9 cellular contexts compared by ENCODE assay signal in the genomic region with DNA sequence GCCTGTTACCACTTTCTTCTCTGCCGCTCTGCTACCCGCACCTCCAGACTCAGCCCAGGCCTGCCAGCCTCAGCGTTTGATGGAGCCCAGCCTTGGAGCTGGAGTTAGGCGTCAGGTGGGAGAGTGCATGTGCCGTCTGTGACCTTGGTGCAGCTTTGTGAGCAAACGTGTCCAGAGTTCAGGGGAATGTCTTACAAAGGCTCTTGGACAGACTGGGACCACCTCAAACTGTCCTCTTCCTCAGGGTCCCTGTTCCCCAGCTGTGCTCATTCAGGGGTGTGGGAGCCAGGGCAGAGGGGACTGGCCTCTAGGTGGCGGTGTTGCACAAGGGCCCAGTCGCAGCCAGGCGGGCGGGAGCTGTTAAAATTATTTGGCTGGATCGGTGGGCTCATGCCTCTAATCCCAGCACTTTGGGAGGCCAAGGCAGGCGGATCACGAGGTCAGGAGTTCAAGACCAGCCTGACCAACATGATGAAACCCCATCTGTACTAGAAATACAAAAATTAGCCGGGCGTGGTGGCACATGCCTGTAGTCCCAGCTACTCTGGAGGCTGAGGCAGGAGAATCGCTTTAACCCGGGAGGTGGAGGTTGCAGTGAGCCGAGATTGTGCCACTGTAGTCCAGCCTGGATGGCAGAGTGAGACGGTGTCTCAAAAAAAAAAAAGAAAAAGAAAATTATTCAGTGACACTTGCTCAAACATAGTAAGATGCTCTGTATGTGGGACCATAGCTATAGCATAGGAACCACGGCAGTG.
A peak's percentile ranks its signal among the peaks of the same experiment; 100 is the strongest.
DNase-seq lines count a peak whose midpoint lies in the region; ATAC-seq, FAIRE-seq and TF ChIP-seq lines count a peak whose summit lies in the region.
"Had no signal": no experiment of that assay in that cellular context is flagged by ENCODE, and none has a peak within 500 bp of the region (broad histone marks: within the 10 kb centered on the region; RNA-seq: fewer than 3 reads in every experiment).

No MANE protein-coding gene starts in this region.

- no peak overlapping the region for H3K4me3 ChIP-seq in adipocyte (ENCODE audit: low read length)

- no peak overlapping the region for H3K9ac ChIP-seq in adipocyte (ENCODE audit: low read length)

- no peak for TF ChIP-seq POLR2A in GM12892 (IDR thresholded peaks at IDR 0.05; ENCODE audit: low read depth, low read length)

- no peaks in the 10 kb centered on the region for H3K9me3 ChIP-seq in adipocyte (ENCODE audit: control insufficient read depth, low read length)

- ATAC-seq in GM21737 (IDR thresholded peaks at IDR 0.05; ENCODE audit: unreplicated experiment) (no peak), GM18520 (IDR thresholded peaks at IDR 0.05; ENCODE audit: unreplicated experiment) (no peak)

- no peaks in the 10 kb centered on the region for H3K36me3 ChIP-seq in adipocyte (ENCODE audit: control insufficient read depth, insufficient read depth, low read length, severe bottlenecking)

- FAIRE-seq in GM12892 (lab: Jason Lieb, UNC): no peak
- FAIRE-seq: endometrium had no signal

- DNase-seq in COLO668 (lab: John Stamatoyannopoulos, UW; ENCODE audit: unreplicated experiment) (peak; percentile 69), HPDE6-E6E7 (ENCODE audit: extremely low spot score) (peak; percentile 62), adipocyte (ENCODE audit: low read depth) (peak; percentile 18), islet precursor cell (peak; percentile 69), GM12892 (ENCODE audit: insufficient read length) (no peak), NCI-H1105 (lab: John Stamatoyannopoulos, UW) (no peak)

- H3K4me1 ChIP-seq in adipocyte (ENCODE audit: control insufficient read depth, insufficient read depth, low read length): no peaks in the 10 kb centered on the region

- H3K27me3 ChIP-seq in adipocyte (replicated peaks; ENCODE audit: control insufficient read depth, insufficient read depth, low read length): no peaks in the 10 kb centered on the region

Comparison
In these comparisons a context has a peak if more than half of its experiments do, and no peak if none do; other contexts are left out.
1. DNase-seq: peak in COLO668 (single experiment), HPDE6-E6E7 (single experiment), adipocyte (single experiment) and islet precursor cell (single experiment); none in GM12892 (single experiment) and NCI-H1105 (single experiment).